Comparison of ENCODE assay signal across 17 cellular contexts in genomic region chr2:95272299-95272751, GRCh38. TPM values are rescaled to one million over a fixed set of nuclear protein-coding genes. Genes with fewer than 3 reads are reported as not detected.
A peak's percentile ranks its signal among the peaks of the same experiment; 100 is the strongest.
DNase-seq lines count a peak whose midpoint lies in the region; ATAC-seq and TF ChIP-seq lines count a peak whose summit lies in the region.
"Had no signal": no experiment of that assay in that cellular context is flagged by ENCODE, and none has a peak within 500 bp of the region (broad histone marks: within the 10 kb centered on the region; RNA-seq: fewer than 3 reads in every experiment).

No MANE protein-coding gene starts in this region.

- ATAC-seq in mucosa of descending colon (no peak), HG02981 (IDR thresholded peaks at IDR 0.05; ENCODE audit: unreplicated experiment) (no peak)
- ATAC-seq: GM12878, GM23338 had no signal

- no peaks in the 10 kb centered on the region for H3K27me3 ChIP-seq in right atrium auricular region
- H3K27me3 ChIP-seq in colonic mucosa = no peaks in the 10 kb centered on the region

- H3K4me3 Mint-ChIP-seq in activated CD4-positive, alpha-beta T cell treated with anti-CD3 and anti-CD28 coated beads, Interleukin-2, amount 10 ng/mL, durations not matched to agents 7 days and 5 days = no peak overlapping the region
- H3K4me3 Mint-ChIP-seq: GM23338 had no signal

- no peak overlapping the region for H3K27ac ChIP-seq in right atrium auricular region
- no peak overlapping the region for H3K27ac ChIP-seq in colonic mucosa
- H3K27ac ChIP-seq: C4-2B, KMS-11 had no signal

- H3K27ac Mint-ChIP-seq in activated CD4-positive, alpha-beta T cell treated with anti-CD3 and anti-CD28 coated beads, Interleukin-2, amount 10 ng/mL, durations not matched to agents 7 days and 5 days = no peak overlapping the region
- H3K27ac Mint-ChIP-seq: GM23338 had no signal

- H3K27me3 Mint-ChIP-seq in activated CD4-positive, alpha-beta T cell treated with anti-CD3 and anti-CD28 coated beads, Interleukin-2, amount 10 ng/mL, durations not matched to agents 7 days and 5 days = no peaks in the 10 kb centered on the region

- no peaks in the 10 kb centered on the region for H3K9me3 Mint-ChIP-seq in activated CD4-positive, alpha-beta T cell treated with anti-CD3 and anti-CD28 coated beads, Interleukin-2, amount 10 ng/mL, durations not matched to agents 7 days and 5 days
- H3K9me3 Mint-ChIP-seq: GM23338 had no signal

- TF ChIP-seq CTCF in right atrium auricular region (IDR thresholded peaks at IDR 0.05) (no peak), colonic mucosa (IDR thresholded peaks at IDR 0.05) (no peak), mucosa of descending colon (IDR thresholded peaks at IDR 0.05) (no peak)

- H3K4me1 ChIP-seq in right atrium auricular region (no peaks in the 10 kb centered on the region), colonic mucosa (peaks cover 4% of the 10 kb centered on the region), mucosa of descending colon (ENCODE audit: low read depth) (peaks cover 23% of the 10 kb centered on the region)

- DNase-seq in cardiac septum (ENCODE audit: low spot score) (peak; percentile 56), right atrium auricular region (ENCODE audit: low spot score) (no peak), colonic mucosa (peak; percentile 10), mucosa of descending colon (peak; percentile 0 to 32 (median 20)), cerebellar cortex (ENCODE audit: low spot score) (no peak)
- DNase-seq in stimulated activated CD8-positive, alpha-beta memory T cell treated with anti-CD3 and anti-CD28 coated beads, Interleukin-4, amount 100 ng/mL, for 48 hours = peak; percentile 10
- no peak for DNase-seq in activated CD4-positive, alpha-beta T cell treated with anti-CD3 and anti-CD28 coated beads, Interleukin-2, amount 10 ng/mL, durations not matched to agents 7 days and 5 days
- DNase-seq: DMS 273 treated with DMSO at 0.1 percent for 48 hours, GDM1, NCI-H1436, NCI-H2081 treated with DMSO at 0.1 percent for 48 hours, NCI-H524 had no signal

- no peaks in the 10 kb centered on the region for H3K36me3 ChIP-seq in right atrium auricular region
- H3K36me3 ChIP-seq in colonic mucosa = no peaks in the 10 kb centered on the region
- no peaks in the 10 kb centered on the region for H3K36me3 ChIP-seq in mucosa of descending colon (ENCODE audit: low read depth)

- POLR2A ChIA-PET in activated CD4-positive, alpha-beta T cell treated with anti-CD3 and anti-CD28 coated beads, Interleukin-2, amount 10 ng/mL, durations not matched to agents 7 days and 5 days (lab: Charles Lee) = no interaction called here

- H3K9me3 ChIP-seq in right atrium auricular region = no peaks in the 10 kb centered on the region
- H3K9me3 ChIP-seq in colonic mucosa = no peaks in the 10 kb centered on the region
- no peaks in the 10 kb centered on the region for H3K9me3 ChIP-seq in mucosa of descending colon

- intact Hi-C loops in cardiac septum (cut with DNase I) (no loop called here), colonic mucosa (cut with DNase I) (no loop called here), mucosa of descending colon (cut with DNase I, micrococcal nuclease) (no loop called here)

- H3K4me3 ChIP-seq in right atrium auricular region (no peak overlapping the region), colonic mucosa (no peak overlapping the region), mucosa of descending colon (no peak overlapping the region)
- H3K4me3 ChIP-seq: GM12878, GM23338 had no signal

- H3K36me3 Mint-ChIP-seq in activated CD4-positive, alpha-beta T cell treated with anti-CD3 and anti-CD28 coated beads, Interleukin-2, amount 10 ng/mL, durations not matched to agents 7 days and 5 days (ENCODE audit: low read depth) = no peaks in the 10 kb centered on the region

- no peak overlapping the region for H3K9ac ChIP-seq in colonic mucosa (ENCODE audit: low read depth in 2 of 2, low read length in 2 of 2)
- H3K9ac ChIP-seq: KMS-11 had no signal

- CTCF ChIA-PET in activated CD4-positive, alpha-beta T cell treated with anti-CD3 and anti-CD28 coated beads, Interleukin-2, amount 10 ng/mL, durations not matched to agents 7 days and 5 days (lab: Charles Lee) = no interaction called here

- no peaks in the 10 kb centered on the region for H3K4me1 Mint-ChIP-seq in activated CD4-positive, alpha-beta T cell treated with anti-CD3 and anti-CD28 coated beads, Interleukin-2, amount 10 ng/mL, durations not matched to agents 7 days and 5 days

RNA-seq across cellular contexts. Expression of gene PROM2, which starts 1.9 kb away (rescaled TPM):
- 0.83 TPM for total RNA-seq in cardiac septum
- under 1 TPM; 0.11 to 0.35 TPM for total RNA-seq in right atrium auricular region
- total RNA-seq in colonic mucosa = 10 to 100 TPM; 27.4 to 63.4 TPM
- 10 to 100 TPM; 24.4 to 44.0 (median 35.8) TPM for total RNA-seq in mucosa of descending colon
- under 1 TPM; 0.08 to 0.42 TPM for total RNA-seq in activated CD4-positive, alpha-beta T cell treated with anti-CD3 and anti-CD28 coated beads, Interleukin-2, amount 10 ng/mL, durations not matched to agents 7 days and 5 days
- total RNA-seq: GM12878 had no signal

RNA-seq across cellular contexts. Expression of gene KCNIP3, which starts 24.8 kb away (rescaled TPM):
- total RNA-seq in cardiac septum (6.5 TPM), right atrium auricular region (1 to 10 TPM; 4.0 to 5.9 TPM), colonic mucosa (1 to 10 TPM; 1.5 to 2.3 TPM), mucosa of descending colon (10 to 100 TPM in 1 of 3 donors, 1 to 10 TPM in 2; 3.0 to 12.5 (median 4.1) TPM)
- total RNA-seq in activated CD4-positive, alpha-beta T cell treated with anti-CD3 and anti-CD28 coated beads, Interleukin-2, amount 10 ng/mL, durations not matched to agents 7 days and 5 days = not detected
- total RNA-seq: GM12878 had no signal

Comparison
In these comparisons a context has a peak if more than half of its experiments do, and no peak if none do; other contexts are left out.
1. DNase-seq: peak in cardiac septum (single experiment), colonic mucosa (single experiment), mucosa of descending colon (3 of 3) and stimulated activated CD8-positive, alpha-beta memory T cell treated with anti-CD3 and anti-CD28 coated beads, Interleukin-4, amount 100 ng/mL, for 48 hours (single experiment); none in right atrium auricular region (single experiment), cerebellar cortex (single experiment) and activated CD4-positive, alpha-beta T cell treated with anti-CD3 and anti-CD28 coated beads, Interleukin-2, amount 10 ng/mL, durations not matched to agents 7 days and 5 days (single experiment).
2. RNA of gene PROM2, which starts 1.9 kb away (total RNA-seq): 27.4 to 63.4 TPM in colonic mucosa and 24.4 to 44.0 TPM in mucosa of descending colon; 0.83 TPM in cardiac septum (single experiment), 0.08 to 0.42 TPM in activated CD4-positive, alpha-beta T cell treated with anti-CD3 and anti-CD28 coated beads, Interleukin-2, amount 10 ng/mL, durations not matched to agents 7 days and 5 days and 0.11 to 0.35 TPM in right atrium auricular region; every median in the first group is over 10 times any median in the second.